ENCODE assay signal across 1 cellular context in the genomic region with DNA sequence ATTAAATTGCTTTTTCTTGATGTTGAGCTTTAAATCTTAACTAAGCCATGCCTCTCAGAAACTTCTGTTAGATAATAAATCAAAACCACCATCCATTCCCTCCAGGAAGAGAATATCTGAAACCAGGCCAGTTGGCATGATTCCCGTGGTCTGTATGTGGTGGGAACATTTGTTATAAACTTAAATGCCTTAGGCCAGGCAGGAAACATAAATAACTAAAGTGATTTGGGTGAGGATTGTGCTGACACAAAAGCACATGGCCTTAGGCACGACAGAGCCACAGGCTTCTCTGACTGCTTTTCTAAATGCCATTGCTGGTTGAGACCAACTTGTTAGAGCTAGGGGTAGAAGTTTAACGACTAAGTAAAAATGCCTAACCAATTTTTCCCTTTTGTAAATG.
TF ChIP-seq lines count a peak whose summit lies in the region.

No MANE protein-coding gene starts in this region.

TF ChIP-seq in SK-N-SH, 30 proteins besides CTCF, POLR2A, EP300 and RAD21 (continued from another document):
- TF ChIP-seq, protein P1, sequence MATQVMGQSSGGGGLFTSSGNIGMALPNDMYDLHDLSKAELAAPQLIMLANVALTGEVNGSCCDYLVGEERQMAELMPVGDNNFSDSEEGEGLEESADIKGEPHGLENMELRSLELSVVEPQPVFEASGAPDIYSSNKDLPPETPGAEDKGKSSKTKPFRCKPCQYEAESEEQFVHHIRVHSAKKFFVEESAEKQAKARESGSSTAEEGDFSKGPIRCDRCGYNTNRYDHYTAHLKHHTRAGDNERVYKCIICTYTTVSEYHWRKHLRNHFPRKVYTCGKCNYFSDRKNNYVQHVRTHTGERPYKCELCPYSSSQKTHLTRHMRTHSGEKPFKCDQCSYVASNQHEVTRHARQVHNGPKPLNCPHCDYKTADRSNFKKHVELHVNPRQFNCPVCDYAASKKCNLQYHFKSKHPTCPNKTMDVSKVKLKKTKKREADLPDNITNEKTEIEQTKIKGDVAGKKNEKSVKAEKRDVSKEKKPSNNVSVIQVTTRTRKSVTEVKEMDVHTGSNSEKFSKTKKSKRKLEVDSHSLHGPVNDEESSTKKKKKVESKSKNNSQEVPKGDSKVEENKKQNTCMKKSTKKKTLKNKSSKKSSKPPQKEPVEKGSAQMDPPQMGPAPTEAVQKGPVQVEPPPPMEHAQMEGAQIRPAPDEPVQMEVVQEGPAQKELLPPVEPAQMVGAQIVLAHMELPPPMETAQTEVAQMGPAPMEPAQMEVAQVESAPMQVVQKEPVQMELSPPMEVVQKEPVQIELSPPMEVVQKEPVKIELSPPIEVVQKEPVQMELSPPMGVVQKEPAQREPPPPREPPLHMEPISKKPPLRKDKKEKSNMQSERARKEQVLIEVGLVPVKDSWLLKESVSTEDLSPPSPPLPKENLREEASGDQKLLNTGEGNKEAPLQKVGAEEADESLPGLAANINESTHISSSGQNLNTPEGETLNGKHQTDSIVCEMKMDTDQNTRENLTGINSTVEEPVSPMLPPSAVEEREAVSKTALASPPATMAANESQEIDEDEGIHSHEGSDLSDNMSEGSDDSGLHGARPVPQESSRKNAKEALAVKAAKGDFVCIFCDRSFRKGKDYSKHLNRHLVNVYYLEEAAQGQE (IDR thresholded peaks at IDR 0.05; ENCODE audit: low read depth, low read length), result no peak
- TF ChIP-seq NFIC (IDR thresholded peaks at IDR 0.05; ENCODE audit: borderline replicate concordance) (no peak), SMC3 (IDR thresholded peaks at IDR 0.05; ENCODE audit: low read depth, low read length) (no peak), TEAD4 (IDR thresholded peaks at IDR 0.05; ENCODE audit: borderline replicate concordance, insufficient read depth) (no peak), GATA2 (CRISPR knock-in tag; IDR thresholded peaks at IDR 0.05) (no peak), TAF1 (IDR thresholded peaks at IDR 0.05; ENCODE audit: borderline replicate concordance, low read depth, low read length) (no peak), YY1 (IDR thresholded peaks at IDR 0.05; ENCODE audit: low read depth) (no peak), MXI1 (IDR thresholded peaks at IDR 0.05; ENCODE audit: low read depth, low read length) (no peak)
